In the genomic region with DNA sequence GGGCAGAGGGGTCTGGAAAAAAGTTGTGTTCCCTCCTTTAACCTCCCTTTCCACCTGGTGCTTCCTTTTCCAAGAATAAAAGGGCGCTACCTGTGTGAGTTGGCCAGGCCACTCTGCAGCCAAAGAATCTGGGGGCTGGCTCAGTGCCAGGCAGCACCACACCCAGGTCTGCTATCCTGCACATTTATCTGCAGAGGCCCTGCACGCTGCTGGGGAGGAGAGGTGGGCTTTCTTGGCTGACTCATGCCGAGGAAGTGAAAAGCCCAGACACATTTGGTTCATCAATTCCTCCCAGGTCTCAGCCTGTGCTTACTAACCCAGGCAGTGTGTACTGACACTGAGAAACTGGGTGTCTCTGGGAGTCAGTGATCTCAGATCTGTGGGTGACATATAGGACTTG, we compare ENCODE assay signal across 11 cellular contexts.
DNase-seq lines count a peak whose midpoint lies in the region; ATAC-seq and TF ChIP-seq lines count a peak whose summit lies in the region.
"Had no signal": no experiment of that assay in that cellular context is flagged by ENCODE, and none has a peak within 500 bp of the region (broad histone marks: within the 10 kb centered on the region; RNA-seq: fewer than 3 reads in every experiment).

No MANE protein-coding gene starts in this region.

- no peak overlapping the region for H2AFZ ChIP-seq in hepatocyte

- peak overlapping the region; percentile 100 for H3K27ac ChIP-seq in RWPE2 (ENCODE audit: poor library complexity, severe bottlenecking)
- peak overlapping the region; percentile 95 for H3K27ac ChIP-seq in hepatocyte
- H3K27ac ChIP-seq in transverse colon: peak overlapping the region; percentile 17 to 52 (median 31)

- no peaks in the 10 kb centered on the region for H4K20me1 ChIP-seq in hepatocyte (ENCODE audit: insufficient read depth, poor library complexity, severe bottlenecking)

- H3K4me3 ChIP-seq in RWPE2 (ENCODE audit: severe bottlenecking) (no peak overlapping the region), hepatocyte (no peak overlapping the region), transverse colon (no peak overlapping the region)
- H3K4me3 ChIP-seq: gastroesophageal sphincter had no signal

- H3K9me3 ChIP-seq in RWPE2 (ENCODE audit: severe bottlenecking) (no peaks in the 10 kb centered on the region), hepatocyte (ENCODE audit: low read depth) (no peaks in the 10 kb centered on the region), transverse colon (no peaks in the 10 kb centered on the region)
- H3K9me3 ChIP-seq: gastroesophageal sphincter had no signal

- H3K79me2 ChIP-seq in hepatocyte: no peaks in the 10 kb centered on the region

- 24% methylated on average over 3 of the region's 3 CpGs for WGBS in hepatocyte (ENCODE audit: low lambda C conversion rate, missing lambda C conversion rate)
- WGBS in transverse colon (ENCODE audit: low coverage in 1 of 2), 2 donors: 28% methylated on average over 3 of the region's 3 CpGs; no CpG with 5 or more reads in 1 of the 2 donors

- H3K36me3 ChIP-seq in RWPE2 (ENCODE audit: low read depth): no peaks in the 10 kb centered on the region
- H3K36me3 ChIP-seq in hepatocyte (replicated peaks; ENCODE audit: insufficient read depth, low read depth): no peaks in the 10 kb centered on the region
- H3K36me3 ChIP-seq in transverse colon: no peaks in the 10 kb centered on the region
- H3K36me3 ChIP-seq: gastroesophageal sphincter had no signal

- no peak for TF ChIP-seq POLR2A in transverse colon (IDR thresholded peaks at IDR 0.05)

- H3K4me2 ChIP-seq in hepatocyte: no peak overlapping the region

- intact Hi-C loops in transverse colon (cut with DNase I; ENCODE audit: low total_unique reads): no loop called here

- no peak for TF ChIP-seq EP300 in transverse colon (IDR thresholded peaks at IDR 0.05; ENCODE audit: low read depth)

- H3K27me3 ChIP-seq in RWPE2 (ENCODE audit: insufficient read depth, poor library complexity, severe bottlenecking): no peaks in the 10 kb centered on the region
- H3K27me3 ChIP-seq in hepatocyte: no peaks in the 10 kb centered on the region
- no peaks in the 10 kb centered on the region for H3K27me3 ChIP-seq in transverse colon
- H3K27me3 ChIP-seq: gastroesophageal sphincter had no signal

- DNase-seq in NK-92 treated with Interleukin-12 subunit alpha and Interleukin-12 subunit beta, amount 100 ng/mL, for 24 hours (lab: John Stamatoyannopoulos, UW): peak; percentile 7
- DNase-seq in NK-92 (lab: John Stamatoyannopoulos, UW; ENCODE audit: unreplicated experiment) (no peak), RWPE2 (ENCODE audit: low spot score) (peak; percentile 95), hepatocyte (ENCODE audit: low spot score) (peak; percentile 73), transverse colon (peak; percentile 79), occipital lobe (lab: John Stamatoyannopoulos, UW) (no peak), HuH-7 (ENCODE audit: low spot score) (no peak)
- DNase-seq: NCI-H1092; stimulated activated CD8-positive, alpha-beta memory T cell treated with anti-CD3 and anti-CD28 coated beads, Interleukin-4, amount 100 ng/mL, for 48 hours had no signal

- in situ Hi-C loops in transverse colon (cut with MboI; ENCODE audit: low pct_ligation_motif_present in 1 of 4, low pct_unique_long_range_greater_than_20kb in 1 of 4, low sequenced_read_pairs in 3 of 4): no loop called here

- no peaks in the 10 kb centered on the region for H3K9me2 ChIP-seq in hepatocyte (replicated peaks; ENCODE audit: insufficient read depth)

- peaks cover 67% of the 10 kb centered on the region for H3K4me1 ChIP-seq in RWPE2 (ENCODE audit: insufficient read depth, poor library complexity, severe bottlenecking)
- H3K4me1 ChIP-seq in hepatocyte (ENCODE audit: insufficient read depth): peaks cover 52% of the 10 kb centered on the region
- H3K4me1 ChIP-seq in transverse colon: peaks cover 6 to 35% (median 21%) of the 10 kb centered on the region in 4 donors

- ATAC-seq in RWPE2 (ENCODE audit: low read depth): peak; percentile 67
- ATAC-seq in GM18861 (IDR thresholded peaks at IDR 0.05; ENCODE audit: unreplicated experiment): no peak

- TF ChIP-seq CTCF in RWPE2 (IDR thresholded peaks at IDR 0.05; ENCODE audit: poor library complexity, severe bottlenecking): no peak
- no peak for TF ChIP-seq CTCF in hepatocyte (IDR thresholded peaks at IDR 0.05; ENCODE audit: poor library complexity)
- no peak for TF ChIP-seq CTCF in transverse colon (IDR thresholded peaks at IDR 0.05)

Comparison
In these comparisons a context has a peak if more than half of its experiments do, and no peak if none do; other contexts are left out.
1. DNase-seq: peak in NK-92 treated with Interleukin-12 subunit alpha and Interleukin-12 subunit beta, amount 100 ng/mL, for 24 hours (single experiment), RWPE2 (single experiment), hepatocyte (single experiment) and transverse colon (single experiment); none in NK-92 (single experiment), occipital lobe (single experiment) and HuH-7 (single experiment).
2. H3K27ac ChIP-seq: peak in every context shown above with its lines; median percentile 100 in RWPE2; 95 in hepatocyte; 31 in transverse colon.